Comparison of ENCODE assay signal across 20 cellular contexts in genomic region chr5:88941581-88941980, GRCh38. TPM values are rescaled to one million over a fixed set of nuclear protein-coding genes. Genes with fewer than 3 reads are reported as not detected.
A peak's percentile ranks its signal among the peaks of the same experiment; 100 is the strongest.
DNase-seq lines count a peak whose midpoint lies in the region; ATAC-seq and TF ChIP-seq lines count a peak whose summit lies in the region.
"Had no signal": no experiment of that assay in that cellular context is flagged by ENCODE, and none has a peak within 500 bp of the region (broad histone marks: within the 10 kb centered on the region; RNA-seq: fewer than 3 reads in every experiment).

No MANE protein-coding gene starts in this region.

- H3K36me3 ChIP-seq in SJSA1 (no peaks in the 10 kb centered on the region), transverse colon (no peaks in the 10 kb centered on the region)
- H3K36me3 ChIP-seq: BE2C, Peyer's patch had no signal

- in situ Hi-C loops in transverse colon (cut with MboI; ENCODE audit: low pct_ligation_motif_present in 1 of 4, low pct_unique_long_range_greater_than_20kb in 1 of 4, low sequenced_read_pairs in 3 of 4): no loop called here

- DNase-seq in SJSA1 (ENCODE audit: low read depth in 1 of 2, low spot score in 2 of 2) (no peak), globus pallidus (ENCODE audit: low spot score) (peak; percentile 26), pons (ENCODE audit: low spot score) (peak; percentile 20), transverse colon (no peak), cerebellum (ENCODE audit: low spot score) (no peak)
- no peak for DNase-seq in activated effector memory CD4-positive, alpha-beta T cell treated with Interleukin-2 at 50 U/mL for 16 hours
- DNase-seq: BE2C; CD4-positive, CD25-positive, alpha-beta regulatory T cell; EL; GF-D8; HCEC 1CT; NCI-H1105; NCI-H2029 treated with DMSO at 0.1 percent for 48 hours; NCI-H345; NCI-H526; Peyer's patch had no signal

- ATAC-seq in GM21619 (IDR thresholded peaks at IDR 0.05; ENCODE audit: unreplicated experiment): no peak
- ATAC-seq: Right ventricle myocardium inferior had no signal

- no peak for TF ChIP-seq EP300 in transverse colon (IDR thresholded peaks at IDR 0.05; ENCODE audit: low read depth)

- H3K9me3 ChIP-seq in SJSA1 (replicated peaks) (no peaks in the 10 kb centered on the region), transverse colon (no peaks in the 10 kb centered on the region)
- H3K9me3 ChIP-seq: BE2C, Peyer's patch had no signal

- intact Hi-C loops in transverse colon (cut with DNase I; ENCODE audit: low total_unique reads): loop anchor here (10.0 kb wide), 1 partner anchor 57 kb away; the partner anchor contains the start of gene MEF2C

- H3K27ac ChIP-seq in SJSA1 (peak overlapping the region; percentile 37), transverse colon (peak overlapping the region; percentile 41 to 80 (median 74))
- H3K27ac ChIP-seq: KMS-11, SK-N-MC had no signal

- no peak for TF ChIP-seq POLR2A in transverse colon (IDR thresholded peaks at IDR 0.05)

- WGBS in transverse colon (ENCODE audit: low coverage in 1 of 2), 2 donors: 97% methylated on average over 2 of the region's 2 CpGs; no CpG with 5 or more reads in 1 of the 2 donors

- H3K4me3 ChIP-seq in SJSA1 (no peak overlapping the region), transverse colon (no peak overlapping the region)
- H3K4me3 ChIP-seq: Peyer's patch, SK-N-MC had no signal

- H3K27me3 ChIP-seq in SJSA1 (replicated peaks) (no peaks in the 10 kb centered on the region), transverse colon (no peaks in the 10 kb centered on the region)
- H3K27me3 ChIP-seq: BE2C, Peyer's patch had no signal

- no peak for TF ChIP-seq CTCF in transverse colon (IDR thresholded peaks at IDR 0.05)

- H3K4me1 ChIP-seq in SJSA1 (replicated peaks): peaks cover 54% of the 10 kb centered on the region
- H3K4me1 ChIP-seq in transverse colon: peaks cover 3 to 34% (median 10%) of the 10 kb centered on the region in 4 donors
- H3K4me1 ChIP-seq: BE2C, Peyer's patch had no signal

RNA-seq across cellular contexts. Expression of gene MEF2C, which starts 58.6 kb away (rescaled TPM):
- total RNA-seq in SJSA1 (2014; rRNA removed; shearing (Covaris generic)): 29.8 and 39.3 TPM in 2 replicates
- total RNA-seq in transverse colon: 10 to 100 TPM; 17.3 to 58.0 (median 23.5) TPM
- 114 TPM for total RNA-seq in cerebellum

Comparison
In these comparisons a context has a peak if more than half of its experiments do, and no peak if none do; other contexts are left out.
1. DNase-seq: peak in globus pallidus (single experiment) and pons (single experiment); none in SJSA1 (0 of 2), transverse colon (single experiment), activated effector memory CD4-positive, alpha-beta T cell treated with Interleukin-2 at 50 U/mL for 16 hours (single experiment) and cerebellum (single experiment).